1 cellular context compared by ENCODE assay signal in the genomic region with DNA sequence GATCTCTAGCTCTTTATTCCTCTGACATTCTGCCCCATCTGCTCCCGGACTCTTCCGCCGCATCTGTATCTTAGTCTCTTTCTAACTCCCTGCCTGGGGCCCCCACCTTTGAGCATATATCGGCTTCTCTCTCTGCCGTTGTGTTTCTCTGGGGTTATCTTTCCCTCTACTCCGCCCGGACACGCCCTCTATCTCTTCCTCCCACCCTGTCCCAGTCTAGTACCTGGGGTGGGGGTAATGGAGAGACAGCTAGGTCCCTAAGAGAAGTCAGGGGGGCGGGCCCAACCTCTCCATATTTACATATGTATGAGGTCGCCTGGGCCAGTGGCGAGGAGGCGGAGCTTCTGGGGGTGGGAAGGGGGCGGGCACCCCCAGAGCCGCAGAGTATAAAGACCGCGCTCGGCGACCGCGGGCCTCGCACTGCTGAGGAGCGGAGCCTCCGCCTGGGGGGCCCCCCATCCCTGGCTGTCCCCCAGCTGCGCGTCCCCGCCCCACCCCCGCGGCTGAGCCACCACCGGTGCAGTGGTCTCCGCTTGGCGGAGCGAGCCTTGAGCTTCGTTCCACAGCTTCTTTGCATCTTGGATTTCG.
TF ChIP-seq lines count a peak whose summit lies in the region.

A gene with protein sequence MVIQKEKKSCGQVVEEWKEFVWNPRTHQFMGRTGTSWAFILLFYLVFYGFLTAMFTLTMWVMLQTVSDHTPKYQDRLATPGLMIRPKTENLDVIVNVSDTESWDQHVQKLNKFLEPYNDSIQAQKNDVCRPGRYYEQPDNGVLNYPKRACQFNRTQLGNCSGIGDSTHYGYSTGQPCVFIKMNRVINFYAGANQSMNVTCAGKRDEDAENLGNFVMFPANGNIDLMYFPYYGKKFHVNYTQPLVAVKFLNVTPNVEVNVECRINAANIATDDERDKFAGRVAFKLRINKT (plus strand): TSS at position 418 of the 588 bp plus-strand sequence. CDS start 593 bp downstream, outside the sequence.

TF ChIP-seq in K562, 482 proteins besides CTCF, POLR2A, EP300 and RAD21 (continued from another document):
- TF ChIP-seq, protein P1, sequence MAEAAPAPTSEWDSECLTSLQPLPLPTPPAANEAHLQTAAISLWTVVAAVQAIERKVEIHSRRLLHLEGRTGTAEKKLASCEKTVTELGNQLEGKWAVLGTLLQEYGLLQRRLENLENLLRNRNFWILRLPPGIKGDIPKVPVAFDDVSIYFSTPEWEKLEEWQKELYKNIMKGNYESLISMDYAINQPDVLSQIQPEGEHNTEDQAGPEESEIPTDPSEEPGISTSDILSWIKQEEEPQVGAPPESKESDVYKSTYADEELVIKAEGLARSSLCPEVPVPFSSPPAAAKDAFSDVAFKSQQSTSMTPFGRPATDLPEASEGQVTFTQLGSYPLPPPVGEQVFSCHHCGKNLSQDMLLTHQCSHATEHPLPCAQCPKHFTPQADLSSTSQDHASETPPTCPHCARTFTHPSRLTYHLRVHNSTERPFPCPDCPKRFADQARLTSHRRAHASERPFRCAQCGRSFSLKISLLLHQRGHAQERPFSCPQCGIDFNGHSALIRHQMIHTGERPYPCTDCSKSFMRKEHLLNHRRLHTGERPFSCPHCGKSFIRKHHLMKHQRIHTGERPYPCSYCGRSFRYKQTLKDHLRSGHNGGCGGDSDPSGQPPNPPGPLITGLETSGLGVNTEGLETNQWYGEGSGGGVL (CRISPR knock-in tag; IDR thresholded peaks at IDR 0.05), result no peak
- TF ChIP-seq, protein P2, sequence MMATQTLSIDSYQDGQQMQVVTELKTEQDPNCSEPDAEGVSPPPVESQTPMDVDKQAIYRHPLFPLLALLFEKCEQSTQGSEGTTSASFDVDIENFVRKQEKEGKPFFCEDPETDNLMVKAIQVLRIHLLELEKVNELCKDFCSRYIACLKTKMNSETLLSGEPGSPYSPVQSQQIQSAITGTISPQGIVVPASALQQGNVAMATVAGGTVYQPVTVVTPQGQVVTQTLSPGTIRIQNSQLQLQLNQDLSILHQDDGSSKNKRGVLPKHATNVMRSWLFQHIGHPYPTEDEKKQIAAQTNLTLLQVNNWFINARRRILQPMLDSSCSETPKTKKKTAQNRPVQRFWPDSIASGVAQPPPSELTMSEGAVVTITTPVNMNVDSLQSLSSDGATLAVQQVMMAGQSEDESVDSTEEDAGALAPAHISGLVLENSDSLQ (IDR thresholded peaks at IDR 0.05), result 0 out of 2 replicates have a peak, but pooled peaks have one; percentile 44
- peak; percentile 72 for TF ChIP-seq RBFOX2 (IDR thresholded peaks at IDR 0.05; ENCODE audit: low read depth, low read length)
- TF ChIP-seq CXXC5 (CRISPR knock-in tag; IDR thresholded peaks at IDR 0.05), result 0 out of 2 replicates have a peak, but pooled peaks have one; percentile 28
- TF ChIP-seq ZZZ3 (IDR thresholded peaks at IDR 0.05), result no peak
- no peak for TF ChIP-seq ATF1 (CRISPR knock-in tag; IDR thresholded peaks at IDR 0.05)
- no peak for TF ChIP-seq ATF1 (tag; IDR thresholded peaks at IDR 0.05)
- peak; percentile 82 for TF ChIP-seq GTF2A2 (tag; IDR thresholded peaks at IDR 0.05)
- TF ChIP-seq TAF1 (IDR thresholded peaks at IDR 0.05; ENCODE audit: control insufficient read depth, extremely low read depth, insufficient read depth, low read length, severe bottlenecking), result peak; percentile 38
- peak; percentile 82 for TF ChIP-seq KDM5B (IDR thresholded peaks at IDR 0.05; ENCODE audit: insufficient replicate concordance, low read depth, low read length)
- no peak for TF ChIP-seq ETS2 (tag; IDR thresholded peaks at IDR 0.05; ENCODE audit: borderline replicate concordance, poor library complexity, severe bottlenecking)
- TF ChIP-seq DPF2 (IDR thresholded peaks at IDR 0.05), result peak; percentile 52
- 0 out of 2 replicates have a peak, but pooled peaks have one; percentile 13 for TF ChIP-seq SMARCA4 (IDR thresholded peaks at IDR 0.05)
- peak; percentile 49 for TF ChIP-seq SUPT5H (IDR thresholded peaks at IDR 0.05)
- TF ChIP-seq CREM (IDR thresholded peaks at IDR 0.05; ENCODE audit: low read depth), result no peak
- TF ChIP-seq MTF1 (CRISPR knock-in tag; IDR thresholded peaks at IDR 0.05; ENCODE audit: borderline replicate concordance), result no peak
- no peak for TF ChIP-seq PCBP2 (IDR thresholded peaks at IDR 0.05; ENCODE audit: low read depth, low read length, poor library complexity, severe bottlenecking)
- TF ChIP-seq BRD9 (IDR thresholded peaks at IDR 0.05; ENCODE audit: low read depth, partially characterized antibody), result no peak
- no peak for TF ChIP-seq PRMT5 (CRISPR knock-in tag; IDR thresholded peaks at IDR 0.05)
- TF ChIP-seq SRF (CRISPR knock-in tag; IDR thresholded peaks at IDR 0.05), result peak in 1 of 2 experiments; percentile 62; a peak in 1 of 4 replicates
- TF ChIP-seq TBP (optimal IDR thresholded peaks at IDR 0.05; ENCODE audit: low read depth, low read length), result peak; percentile 95
- TF ChIP-seq CBFA2T3 (IDR thresholded peaks at IDR 0.05), result peak; percentile 82
- TF ChIP-seq ZNF224 (CRISPR knock-in tag; IDR thresholded peaks at IDR 0.05), result no peak
- TF ChIP-seq BRCA1 (IDR thresholded peaks at IDR 0.05), result no peak
- TF ChIP-seq BRCA1 (CRISPR knock-in tag; IDR thresholded peaks at IDR 0.05), result no peak
- TF ChIP-seq PHF8 (IDR thresholded peaks at IDR 0.05; ENCODE audit: borderline replicate concordance, low read length), result peak; percentile 62; the same call in 1 of the 2 replicates
- 0 out of 4 replicates have a peak, but pooled peaks of 1 of the 2 experiments have one; percentile 12 for TF ChIP-seq TBL1XR1 (IDR thresholded peaks at IDR 0.05; ENCODE audit: low read length in 2 of 2)
- 0 out of 4 replicates have a peak, but pooled peaks of 1 of the 2 experiments have one; percentile 50 for TF ChIP-seq CSDE1 (IDR thresholded peaks at IDR 0.05)
- TF ChIP-seq TCFL5 (CRISPR knock-in tag; conservative IDR thresholded peaks at IDR 0.05), result no peak
- peak; percentile 71 for TF ChIP-seq ARID1B (IDR thresholded peaks at IDR 0.05)
- no peak for TF ChIP-seq HDGF (IDR thresholded peaks at IDR 0.05)
- peak in 1 of 2 experiments; percentile 89; a peak in 3 of 4 replicates for TF ChIP-seq MAZ (CRISPR knock-in tag; conservative IDR thresholded peaks at IDR 0.05 in 1 of 2, IDR thresholded peaks at IDR 0.05 in 1 of 2)
- no peak for TF ChIP-seq TCF7L2 (IDR thresholded peaks at IDR 0.05; ENCODE audit: low read depth, low read length)
- TF ChIP-seq PTRF (tag; IDR thresholded peaks at IDR 0.05), result no peak
- TF ChIP-seq, protein P3, sequence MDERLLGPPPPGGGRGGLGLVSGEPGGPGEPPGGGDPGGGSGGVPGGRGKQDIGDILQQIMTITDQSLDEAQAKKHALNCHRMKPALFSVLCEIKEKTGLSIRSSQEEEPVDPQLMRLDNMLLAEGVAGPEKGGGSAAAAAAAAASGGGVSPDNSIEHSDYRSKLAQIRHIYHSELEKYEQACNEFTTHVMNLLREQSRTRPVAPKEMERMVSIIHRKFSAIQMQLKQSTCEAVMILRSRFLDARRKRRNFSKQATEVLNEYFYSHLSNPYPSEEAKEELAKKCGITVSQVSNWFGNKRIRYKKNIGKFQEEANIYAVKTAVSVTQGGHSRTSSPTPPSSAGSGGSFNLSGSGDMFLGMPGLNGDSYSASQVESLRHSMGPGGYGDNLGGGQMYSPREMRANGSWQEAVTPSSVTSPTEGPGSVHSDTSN (CRISPR knock-in tag; IDR thresholded peaks at IDR 0.05; ENCODE audit: low read depth), result no peak
- TF ChIP-seq, protein P3 (tag; conservative IDR thresholded peaks at IDR 0.05; ENCODE audit: low read depth), result no peak
- peak; percentile 33; the same call in 1 of the 2 replicates for TF ChIP-seq EGR1 (conservative IDR thresholded peaks at IDR 0.05)
